Comparison of ENCODE assay signal across 21 cellular contexts in the genomic region with DNA sequence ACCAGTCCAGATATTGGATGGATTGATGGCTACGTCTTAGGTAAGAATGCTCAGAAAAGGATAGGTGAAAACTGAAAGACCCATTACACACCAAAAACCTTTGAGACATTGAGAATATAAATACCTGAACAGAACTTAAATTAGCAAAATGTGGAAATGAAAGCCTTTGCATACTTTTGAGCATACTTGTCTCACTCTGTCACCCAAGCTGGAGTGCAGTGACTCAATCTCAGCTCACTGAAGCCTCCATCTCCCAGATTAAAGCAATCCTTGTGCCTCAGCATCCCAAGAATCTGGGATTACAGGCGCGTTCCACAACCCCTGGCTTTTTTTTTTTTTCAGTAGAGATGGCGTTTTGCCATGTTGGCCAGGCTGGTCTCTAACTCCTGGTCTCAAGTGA.
"Had no signal": no experiment of that assay in that cellular context is flagged by ENCODE, and none has a peak within 500 bp of the region (broad histone marks: within the 10 kb centered on the region; RNA-seq: fewer than 3 reads in every experiment).

No MANE protein-coding gene starts in this region.

- H3K36me3 ChIP-seq: MG63 had no signal

- ATAC-seq: Panc1, PC-3 had no signal

- DNase-seq: KBM-7, MG63, NCI-H1092, NCI-H1105 treated with DMSO at 0.1 percent for 48 hours, NCI-H1417 treated with DMSO at 0.1 percent for 48 hours, NCI-H146, NCI-H1694 treated with DMSO at 0.1 percent for 48 hours, NCI-H1930, NCI-H2081 treated with DMSO at 0.1 percent for 48 hours, NCI-H2171, NCI-H226, NCI-H446, NCI-H510A, NCI-H69, NCI-H774, PC-3, SHP77, SK-N-SH had no signal

- H3K9me3 ChIP-seq: MG63, SK-N-SH had no signal

- H3K9ac ChIP-seq: SK-N-SH had no signal

- H3K4me3 ChIP-seq: MG63 had no signal

- H3K27me3 ChIP-seq: MG63 had no signal

- H3K27ac ChIP-seq: HL-60, RWPE1 had no signal

- H3K4me2 ChIP-seq: SK-N-SH had no signal
